Comparison of ENCODE assay signal across 20 cellular contexts in genomic region chr15:74244818-74245341, GRCh38. TPM values are rescaled to one million over a fixed set of nuclear protein-coding genes. Genes with fewer than 3 reads are reported as not detected.
DNase-seq lines count a peak whose midpoint lies in the region; ATAC-seq and TF ChIP-seq lines count a peak whose summit lies in the region.
"Had no signal": no experiment of that assay in that cellular context is flagged by ENCODE, and none has a peak within 500 bp of the region (broad histone marks: within the 10 kb centered on the region; RNA-seq: fewer than 3 reads in every experiment).

No MANE protein-coding gene starts in this region.

- no peak overlapping the region for H3K9ac ChIP-seq in HUES6 (ENCODE audit: low read length)
- H3K9ac ChIP-seq in mesendoderm (ENCODE audit: low read length), result no peak overlapping the region
- no peak overlapping the region for H3K9ac ChIP-seq in Karpas-422 (ENCODE audit: low read length)

- no peak for DNase-seq in CD8-positive, alpha-beta T cell
- no peak for DNase-seq in caudate nucleus (lab: John Stamatoyannopoulos, UW)
- no peak for DNase-seq in mesendoderm
- DNase-seq in ecto neural progenitor cell (ENCODE audit: low spot score), result no peak
- DNase-seq in SIG-M5 (lab: John Stamatoyannopoulos, UW), result no peak
- no peak for DNase-seq in Karpas-422
- DNase-seq in Ammon's horn (ENCODE audit: low spot score), result no peak
- DNase-seq: activated CD4-positive, alpha-beta T cell treated with anti-CD3 and anti-CD28 coated beads, Interleukin-2, amount 50 U/mL, for 1 hour; activated naive CD8-positive, alpha-beta T cell treated with anti-CD3 and anti-CD28 coated beads, Interleukin-2, amount 10 ng/mL, durations not matched to agents 7 days and 5 days; HCEC 1CT; immature natural killer cell; left lung; stimulated activated naive B cell treated with anti-CD40 and anti-IgM and Interleukin-4, amounts not matched to agents 10 μg/mL and 1 μg/mL and 100 μg/mL, for 72 hours had no signal

- H3K9me2 ChIP-seq in Karpas-422 (replicated peaks; ENCODE audit: insufficient read depth, low read length), result no peaks in the 10 kb centered on the region

- POLR2A ChIA-PET in CD8-positive, alpha-beta T cell (lab: Charles Lee), result no interaction called here

- no peak overlapping the region for H2BK15ac ChIP-seq in mesendoderm (replicated peaks; ENCODE audit: low read depth)

- H3K4me3 Mint-ChIP-seq in CD8-positive, alpha-beta T cell, result peak overlapping the region; percentile 39
- H3K4me3 Mint-ChIP-seq: activated naive CD8-positive, alpha-beta T cell treated with anti-CD3 and anti-CD28 coated beads, Interleukin-2, amount 10 ng/mL, durations not matched to agents 7 days and 5 days; immature natural killer cell; stimulated activated naive B cell treated with anti-CD40 and anti-IgM and Interleukin-4, amounts not matched to agents 10 μg/mL and 1 μg/mL and 100 μg/mL, for 72 hours; T-helper 1 cell treated with Interleukin-12 subunit alpha and Interleukin-12 subunit beta and Interleukin-4 antibody, amounts not matched to agents 30 μg/mL and 1 μg/mL, for 36 hours had no signal

- ATAC-seq in CD8-positive, alpha-beta T cell, result no peak
- ATAC-seq: HepG2; stimulated activated naive B cell treated with anti-CD40 and anti-IgM and Interleukin-4, amounts not matched to agents 10 μg/mL and 1 μg/mL and 100 μg/mL, for 72 hours had no signal

- H3K27me3 ChIP-seq in CD8-positive, alpha-beta T cell (ENCODE audit: insufficient read depth, low read length), result no peaks in the 10 kb centered on the region
- H3K27me3 ChIP-seq in HUES6 (ENCODE audit: control insufficient read depth, insufficient read depth, low read length), result peaks cover 10% of the 10 kb centered on the region
- H3K27me3 ChIP-seq in mesendoderm (ENCODE audit: insufficient read depth, low read length, poor library complexity), result no peaks in the 10 kb centered on the region
- no peaks in the 10 kb centered on the region for H3K27me3 ChIP-seq in Karpas-422 (ENCODE audit: low read length)
- H3K27me3 ChIP-seq: testis had no signal

- no peak overlapping the region for H4K8ac ChIP-seq in mesendoderm (ENCODE audit: low read depth, low read length)

- H3K9me3 Mint-ChIP-seq in CD8-positive, alpha-beta T cell, result no peaks in the 10 kb centered on the region
- H3K9me3 Mint-ChIP-seq: activated naive CD8-positive, alpha-beta T cell treated with anti-CD3 and anti-CD28 coated beads, Interleukin-2, amount 10 ng/mL, durations not matched to agents 7 days and 5 days; immature natural killer cell; nephron progenitor cell; stimulated activated naive B cell treated with anti-CD40 and anti-IgM and Interleukin-4, amounts not matched to agents 10 μg/mL and 1 μg/mL and 100 μg/mL, for 72 hours; T-helper 1 cell treated with Interleukin-12 subunit alpha and Interleukin-12 subunit beta and Interleukin-4 antibody, amounts not matched to agents 30 μg/mL and 1 μg/mL, for 36 hours had no signal

- peaks cover 38% of the 10 kb centered on the region for H3K27me3 Mint-ChIP-seq in CD8-positive, alpha-beta T cell (ENCODE audit: low read depth)

- H3K9me3 ChIP-seq in CD8-positive, alpha-beta T cell (ENCODE audit: low read length), result no peaks in the 10 kb centered on the region
- H3K9me3 ChIP-seq in HUES6 (ENCODE audit: control insufficient read depth, insufficient read depth, low read depth, low read length), result no peaks in the 10 kb centered on the region
- no peaks in the 10 kb centered on the region for H3K9me3 ChIP-seq in Karpas-422 (ENCODE audit: low read length)
- H3K9me3 ChIP-seq: left lung, testis had no signal

- no peak overlapping the region for H3K18ac ChIP-seq in mesendoderm (ENCODE audit: low read length)

- H2BK120ac ChIP-seq in mesendoderm (ENCODE audit: low read depth, low read length), result no peak overlapping the region

- no peak overlapping the region for H2AK5ac ChIP-seq in mesendoderm (ENCODE audit: low read length)

- no peak overlapping the region for H4K5ac ChIP-seq in mesendoderm (ENCODE audit: low read length)

- no peaks in the 10 kb centered on the region for H3K36me3 ChIP-seq in CD8-positive, alpha-beta T cell (ENCODE audit: insufficient read depth, low read length)
- H3K36me3 ChIP-seq in HUES6 (ENCODE audit: control insufficient read depth, insufficient read depth, low read length) (no peaks in the 10 kb centered on the region), mesendoderm (ENCODE audit: control insufficient read depth, insufficient read depth, low read length) (no peaks in the 10 kb centered on the region), Karpas-422 (ENCODE audit: insufficient read depth, low read length) (no peaks in the 10 kb centered on the region)
- H3K36me3 ChIP-seq: left lung had no signal

- TF ChIP-seq CTCF in CD8-positive, alpha-beta T cell (IDR thresholded peaks at IDR 0.05), result no peak

- no peak overlapping the region for H3K23ac ChIP-seq in mesendoderm (ENCODE audit: low read length)

- peak overlapping the region; percentile 6 for H3K56ac ChIP-seq in mesendoderm (ENCODE audit: low read length)

- intact Hi-C loops in CD8-positive, alpha-beta T cell (cut with DNase I, micrococcal nuclease), result no loop called here

- WGBS in mesendoderm (ENCODE audit: extremely low coverage, insufficient coverage, low lambda C conversion rate), result no CpG with 5 or more reads among the region's 4 CpGs

- H3K27ac Mint-ChIP-seq in CD8-positive, alpha-beta T cell, result no peak overlapping the region
- H3K27ac Mint-ChIP-seq: activated naive CD8-positive, alpha-beta T cell treated with anti-CD3 and anti-CD28 coated beads, Interleukin-2, amount 10 ng/mL, durations not matched to agents 7 days and 5 days; immature natural killer cell; nephron progenitor cell; stimulated activated naive B cell treated with anti-CD40 and anti-IgM and Interleukin-4, amounts not matched to agents 10 μg/mL and 1 μg/mL and 100 μg/mL, for 72 hours; T-helper 1 cell treated with Interleukin-12 subunit alpha and Interleukin-12 subunit beta and Interleukin-4 antibody, amounts not matched to agents 30 μg/mL and 1 μg/mL, for 36 hours had no signal

- H3K27ac ChIP-seq in CD8-positive, alpha-beta T cell (ENCODE audit: low read depth, low read length), result no peak overlapping the region
- H3K27ac ChIP-seq in HUES6 (ENCODE audit: low read depth, low read length), result no peak overlapping the region
- peak overlapping the region; percentile 26 for H3K27ac ChIP-seq in caudate nucleus (ENCODE audit: low read depth, low read length)
- no peak overlapping the region for H3K27ac ChIP-seq in mesendoderm (ENCODE audit: low read depth, low read length)
- no peak overlapping the region for H3K27ac ChIP-seq in Karpas-422 (ENCODE audit: low read length)
- H3K27ac ChIP-seq: left lung, testis had no signal

- no peak overlapping the region for H3K4ac ChIP-seq in mesendoderm (ENCODE audit: low read depth, low read length)

- no peak overlapping the region for H3K4me3 ChIP-seq in CD8-positive, alpha-beta T cell (ENCODE audit: low read depth, low read length)
- H3K4me3 ChIP-seq in HUES6 (ENCODE audit: low read depth, low read length), result peak overlapping the region; percentile 51
- H3K4me3 ChIP-seq in mesendoderm (ENCODE audit: low read length), result no peak overlapping the region
- no peak overlapping the region for H3K4me3 ChIP-seq in Karpas-422 (ENCODE audit: low read length)
- H3K4me3 ChIP-seq: left lung, testis had no signal

- H3K79me2 ChIP-seq in mesendoderm (ENCODE audit: control insufficient read depth, insufficient read depth, low read length) (no peaks in the 10 kb centered on the region), Karpas-422 (ENCODE audit: low read length) (no peaks in the 10 kb centered on the region)

- CTCF ChIA-PET in CD8-positive, alpha-beta T cell (lab: Charles Lee), result interaction anchor here (1.1 kb wide), 1 partner anchor 23 kb away, joined by 3 read pairs; no protein-coding TSS in a partner anchor

- H2BK5ac ChIP-seq in mesendoderm (ENCODE audit: low read length), result no peak overlapping the region

- H3K79me1 ChIP-seq in mesendoderm (ENCODE audit: low read length), result no peaks in the 10 kb centered on the region

- peaks cover 8% of the 10 kb centered on the region for H3K4me1 ChIP-seq in CD8-positive, alpha-beta T cell (ENCODE audit: insufficient read depth, low read length)
- peaks cover 39% of the 10 kb centered on the region for H3K4me1 ChIP-seq in HUES6 (ENCODE audit: control insufficient read depth, insufficient read depth, low read length)
- peaks cover 29% of the 10 kb centered on the region for H3K4me1 ChIP-seq in mesendoderm (ENCODE audit: control insufficient read depth, low read depth, low read length)
- H3K4me1 ChIP-seq in Karpas-422 (ENCODE audit: low read length), result no peaks in the 10 kb centered on the region

- peaks cover 12% of the 10 kb centered on the region for H3K4me1 Mint-ChIP-seq in CD8-positive, alpha-beta T cell (ENCODE audit: low read depth)
- H3K4me1 Mint-ChIP-seq: immature natural killer cell had no signal

- H4K20me1 ChIP-seq in Karpas-422 (ENCODE audit: insufficient read depth, low read depth, low read length), result no peaks in the 10 kb centered on the region

- H3K36me3 Mint-ChIP-seq in CD8-positive, alpha-beta T cell, result no peaks in the 10 kb centered on the region
- H3K36me3 Mint-ChIP-seq: activated naive CD8-positive, alpha-beta T cell treated with anti-CD3 and anti-CD28 coated beads, Interleukin-2, amount 10 ng/mL, durations not matched to agents 7 days and 5 days; immature natural killer cell; stimulated activated naive B cell treated with anti-CD40 and anti-IgM and Interleukin-4, amounts not matched to agents 10 μg/mL and 1 μg/mL and 100 μg/mL, for 72 hours had no signal

- no peak overlapping the region for H3K4me2 ChIP-seq in mesendoderm (ENCODE audit: low read length)
- no peak overlapping the region for H3K4me2 ChIP-seq in Karpas-422 (ENCODE audit: low read depth, low read length, poor library complexity, severe bottlenecking)

- H2AFZ ChIP-seq in Karpas-422 (ENCODE audit: low read length), result no peak overlapping the region

RNA-seq across cellular contexts. Expression of gene CCDC33, which starts 8.8 kb away (rescaled TPM):
- total RNA-seq in CD8-positive, alpha-beta T cell, result not detected
- 1.7 TPM for polyA plus RNA-seq in mesendoderm (2013, experiment 1 of 2)
- polyA plus RNA-seq in mesendoderm (2013, experiment 2 of 2), result 1.6 TPM
- total RNA-seq in Karpas-422 (2014; rRNA removed; shearing (Covaris generic); ENCODE audit: low replicate concordance), result not detected in 2 replicates
- total RNA-seq: HepG2, NCI-H460, renal cortical epithelial cell had no signal
- polyA plus RNA-seq: immature natural killer cell had no signal

RNA-seq across cellular contexts. Expression of gene STRA6, which starts 42.3 kb away (rescaled TPM):
- not detected for total RNA-seq in CD8-positive, alpha-beta T cell
- 4.4 TPM for polyA plus RNA-seq in mesendoderm (2013, experiment 1 of 2)
- 4.5 TPM for polyA plus RNA-seq in mesendoderm (2013, experiment 2 of 2)
- 0.18 TPM in 1 of 2 replicates, not detected in the other for total RNA-seq in Karpas-422 (2014; rRNA removed; shearing (Covaris generic); ENCODE audit: low replicate concordance)
- total RNA-seq: activated naive CD8-positive, alpha-beta T cell treated with anti-CD3 and anti-CD28 coated beads, Interleukin-2, amount 10 ng/mL, durations not matched to agents 7 days and 5 days had no signal
- polyA plus RNA-seq: immature natural killer cell had no signal
